1 cellular context compared by ENCODE assay signal in the genomic region with DNA sequence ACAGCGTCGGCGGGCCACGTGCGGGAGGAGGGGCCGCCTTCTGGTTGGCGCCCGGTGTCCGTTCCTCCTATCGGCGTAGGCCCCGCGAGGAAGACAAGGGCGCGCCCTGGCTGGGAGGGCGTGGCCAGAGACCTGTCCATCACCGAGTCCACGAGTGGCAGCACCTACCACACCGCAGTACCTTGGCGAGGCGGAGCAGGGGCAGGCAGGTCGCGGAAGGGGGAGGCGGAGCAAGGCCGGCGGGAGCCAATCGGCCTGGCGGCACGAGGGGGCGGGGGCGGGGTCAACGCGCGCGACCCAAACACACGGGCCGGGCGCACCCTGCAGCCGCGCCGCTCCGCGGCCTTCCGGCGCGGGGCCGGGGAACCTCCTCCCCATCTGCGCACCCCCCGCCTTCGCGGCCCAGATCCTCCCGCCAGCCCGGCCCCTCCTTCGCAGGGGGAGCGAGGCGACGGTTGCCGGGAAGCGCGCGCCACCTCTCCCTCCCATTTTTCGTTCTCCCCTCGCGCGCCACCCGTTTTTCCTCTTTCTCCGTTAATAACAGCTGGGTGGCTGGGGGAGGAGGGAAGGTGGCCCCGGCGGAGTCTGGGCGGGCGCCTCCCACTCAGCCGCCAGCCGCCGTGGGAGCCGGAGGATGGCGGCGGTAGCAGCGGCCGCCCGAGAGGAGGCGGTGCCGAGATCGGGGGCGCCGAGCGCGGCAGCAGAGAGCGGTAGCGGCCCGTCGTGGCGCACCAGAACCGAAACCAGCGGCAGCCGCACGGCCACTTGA.
TF ChIP-seq lines count a peak whose summit lies in the region.

A gene (plus strand): TSS at position 300 of the 769 bp plus-strand sequence. CDS start 761 bp downstream, outside the sequence.

TF ChIP-seq in GM12878, 131 proteins besides CTCF, POLR2A, EP300 and RAD21 (continued from another document and continues in another):
- TF ChIP-seq, protein P1, sequence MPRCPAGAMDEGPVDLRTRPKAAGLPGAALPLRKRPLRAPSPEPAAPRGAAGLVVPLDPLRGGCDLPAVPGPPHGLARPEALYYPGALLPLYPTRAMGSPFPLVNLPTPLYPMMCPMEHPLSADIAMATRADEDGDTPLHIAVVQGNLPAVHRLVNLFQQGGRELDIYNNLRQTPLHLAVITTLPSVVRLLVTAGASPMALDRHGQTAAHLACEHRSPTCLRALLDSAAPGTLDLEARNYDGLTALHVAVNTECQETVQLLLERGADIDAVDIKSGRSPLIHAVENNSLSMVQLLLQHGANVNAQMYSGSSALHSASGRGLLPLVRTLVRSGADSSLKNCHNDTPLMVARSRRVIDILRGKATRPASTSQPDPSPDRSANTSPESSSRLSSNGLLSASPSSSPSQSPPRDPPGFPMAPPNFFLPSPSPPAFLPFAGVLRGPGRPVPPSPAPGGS (IDR thresholded peaks at IDR 0.05; ENCODE audit: borderline replicate concordance, insufficient read depth, low read depth, low read length, poor library complexity, severe bottlenecking), result peak; percentile 43
- TF ChIP-seq, protein P2, sequence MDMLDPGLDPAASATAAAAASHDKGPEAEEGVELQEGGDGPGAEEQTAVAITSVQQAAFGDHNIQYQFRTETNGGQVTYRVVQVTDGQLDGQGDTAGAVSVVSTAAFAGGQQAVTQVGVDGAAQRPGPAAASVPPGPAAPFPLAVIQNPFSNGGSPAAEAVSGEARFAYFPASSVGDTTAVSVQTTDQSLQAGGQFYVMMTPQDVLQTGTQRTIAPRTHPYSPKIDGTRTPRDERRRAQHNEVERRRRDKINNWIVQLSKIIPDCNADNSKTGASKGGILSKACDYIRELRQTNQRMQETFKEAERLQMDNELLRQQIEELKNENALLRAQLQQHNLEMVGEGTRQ (IDR thresholded peaks at IDR 0.05; ENCODE audit: borderline replicate concordance, low read depth, low read length), result peak; percentile 75
- TF ChIP-seq, protein P3, sequence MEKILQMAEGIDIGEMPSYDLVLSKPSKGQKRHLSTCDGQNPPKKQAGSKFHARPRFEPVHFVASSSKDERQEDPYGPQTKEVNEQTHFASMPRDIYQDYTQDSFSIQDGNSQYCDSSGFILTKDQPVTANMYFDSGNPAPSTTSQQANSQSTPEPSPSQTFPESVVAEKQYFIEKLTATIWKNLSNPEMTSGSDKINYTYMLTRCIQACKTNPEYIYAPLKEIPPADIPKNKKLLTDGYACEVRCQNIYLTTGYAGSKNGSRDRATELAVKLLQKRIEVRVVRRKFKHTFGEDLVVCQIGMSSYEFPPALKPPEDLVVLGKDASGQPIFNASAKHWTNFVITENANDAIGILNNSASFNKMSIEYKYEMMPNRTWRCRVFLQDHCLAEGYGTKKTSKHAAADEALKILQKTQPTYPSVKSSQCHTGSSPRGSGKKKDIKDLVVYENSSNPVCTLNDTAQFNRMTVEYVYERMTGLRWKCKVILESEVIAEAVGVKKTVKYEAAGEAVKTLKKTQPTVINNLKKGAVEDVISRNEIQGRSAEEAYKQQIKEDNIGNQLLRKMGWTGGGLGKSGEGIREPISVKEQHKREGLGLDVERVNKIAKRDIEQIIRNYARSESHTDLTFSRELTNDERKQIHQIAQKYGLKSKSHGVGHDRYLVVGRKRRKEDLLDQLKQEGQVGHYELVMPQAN (conservative IDR thresholded peaks at IDR 0.05), result peak; percentile 71
- TF ChIP-seq ZNF274 (IDR thresholded peaks at IDR 0.05; ENCODE audit: insufficient read depth, insufficient read length) (no peak), MTA2 (IDR thresholded peaks at IDR 0.05; ENCODE audit: low read depth) (0 out of 2 replicates have a peak, but pooled peaks have one; percentile 6), SMC3 (IDR thresholded peaks at IDR 0.05; ENCODE audit: borderline replicate concordance, low read length) (peak; percentile 27; the same call in 1 of the 2 replicates), RUNX3 (IDR thresholded peaks at IDR 0.05; ENCODE audit: low read length) (peak; percentile 51), CEBPB (IDR thresholded peaks at IDR 0.05; ENCODE audit: borderline replicate concordance in 1 of 2, low read depth in 2 of 2, low read length in 2 of 2) (no peak), BMI1 (IDR thresholded peaks at IDR 0.05; ENCODE audit: borderline replicate concordance) (no peak), NR2C2 (IDR thresholded peaks at IDR 0.05; ENCODE audit: borderline replicate concordance, control insufficient read depth, insufficient read length, low read depth) (no peak), KDM1A (IDR thresholded peaks at IDR 0.05; ENCODE audit: borderline replicate concordance) (no peak), YY1 (IDR thresholded peaks at IDR 0.05; ENCODE audit: low read depth, low read length) (peak; percentile 60; the same call in 1 of the 2 replicates), SIX5 (IDR thresholded peaks at IDR 0.05; ENCODE audit: low read depth, low read length, severe bottlenecking) (no peak), SREBF1 (IDR thresholded peaks at IDR 0.05; ENCODE audit: low read length) (no peak), RELA (IDR thresholded peaks at IDR 0.05; ENCODE audit: borderline replicate concordance, partially characterized antibody) (peak; percentile 61), CHD2 (IDR thresholded peaks at IDR 0.05; ENCODE audit: borderline replicate concordance, low read depth, low read length) (peak; percentile 79), BACH1 (IDR thresholded peaks at IDR 0.05; ENCODE audit: borderline replicate concordance) (peak; percentile 65), ZNF384 (IDR thresholded peaks at IDR 0.05; ENCODE audit: borderline replicate concordance, low read depth, low read length) (no peak), IKZF2 (IDR thresholded peaks at IDR 0.05) (peak; percentile 42 to 76), FOXM1 (IDR thresholded peaks at IDR 0.05; ENCODE audit: low read depth, low read length) (no peak), HCFC1 (IDR thresholded peaks at IDR 0.05; ENCODE audit: low read length) (peak; percentile 19; the same call in 1 of the 2 replicates), SRF (IDR thresholded peaks at IDR 0.05; ENCODE audit: low read depth in 2 of 2, low read length in 2 of 2) (no peak), FOS (IDR thresholded peaks at IDR 0.05; ENCODE audit: borderline replicate concordance, extremely low read depth, insufficient read length) (no peak), MEF2A (IDR thresholded peaks at IDR 0.05; ENCODE audit: insufficient read depth, low read depth, low read length) (0 out of 2 replicates have a peak, but pooled peaks have one; percentile 36)
- TF ChIP-seq, protein P4, sequence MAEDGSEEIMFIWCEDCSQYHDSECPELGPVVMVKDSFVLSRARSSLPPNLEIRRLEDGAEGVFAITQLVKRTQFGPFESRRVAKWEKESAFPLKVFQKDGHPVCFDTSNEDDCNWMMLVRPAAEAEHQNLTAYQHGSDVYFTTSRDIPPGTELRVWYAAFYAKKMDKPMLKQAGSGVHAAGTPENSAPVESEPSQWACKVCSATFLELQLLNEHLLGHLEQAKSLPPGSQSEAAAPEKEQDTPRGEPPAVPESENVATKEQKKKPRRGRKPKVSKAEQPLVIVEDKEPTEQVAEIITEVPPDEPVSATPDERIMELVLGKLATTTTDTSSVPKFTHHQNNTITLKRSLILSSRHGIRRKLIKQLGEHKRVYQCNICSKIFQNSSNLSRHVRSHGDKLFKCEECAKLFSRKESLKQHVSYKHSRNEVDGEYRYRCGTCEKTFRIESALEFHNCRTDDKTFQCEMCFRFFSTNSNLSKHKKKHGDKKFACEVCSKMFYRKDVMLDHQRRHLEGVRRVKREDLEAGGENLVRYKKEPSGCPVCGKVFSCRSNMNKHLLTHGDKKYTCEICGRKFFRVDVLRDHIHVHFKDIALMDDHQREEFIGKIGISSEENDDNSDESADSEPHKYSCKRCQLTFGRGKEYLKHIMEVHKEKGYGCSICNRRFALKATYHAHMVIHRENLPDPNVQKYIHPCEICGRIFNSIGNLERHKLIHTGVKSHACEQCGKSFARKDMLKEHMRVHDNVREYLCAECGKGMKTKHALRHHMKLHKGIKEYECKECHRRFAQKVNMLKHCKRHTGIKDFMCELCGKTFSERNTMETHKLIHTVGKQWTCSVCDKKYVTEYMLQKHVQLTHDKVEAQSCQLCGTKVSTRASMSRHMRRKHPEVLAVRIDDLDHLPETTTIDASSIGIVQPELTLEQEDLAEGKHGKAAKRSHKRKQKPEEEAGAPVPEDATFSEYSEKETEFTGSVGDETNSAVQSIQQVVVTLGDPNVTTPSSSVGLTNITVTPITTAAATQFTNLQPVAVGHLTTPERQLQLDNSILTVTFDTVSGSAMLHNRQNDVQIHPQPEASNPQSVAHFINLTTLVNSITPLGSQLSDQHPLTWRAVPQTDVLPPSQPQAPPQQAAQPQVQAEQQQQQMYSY (CRISPR knock-in tag; IDR thresholded peaks at IDR 0.05), result no peak
- TF ChIP-seq, protein P5, sequence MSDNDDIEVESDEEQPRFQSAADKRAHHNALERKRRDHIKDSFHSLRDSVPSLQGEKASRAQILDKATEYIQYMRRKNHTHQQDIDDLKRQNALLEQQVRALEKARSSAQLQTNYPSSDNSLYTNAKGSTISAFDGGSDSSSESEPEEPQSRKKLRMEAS (IDR thresholded peaks at IDR 0.05; ENCODE audit: low read depth, low read length), result peak; percentile 96
- TF ChIP-seq, protein P6, sequence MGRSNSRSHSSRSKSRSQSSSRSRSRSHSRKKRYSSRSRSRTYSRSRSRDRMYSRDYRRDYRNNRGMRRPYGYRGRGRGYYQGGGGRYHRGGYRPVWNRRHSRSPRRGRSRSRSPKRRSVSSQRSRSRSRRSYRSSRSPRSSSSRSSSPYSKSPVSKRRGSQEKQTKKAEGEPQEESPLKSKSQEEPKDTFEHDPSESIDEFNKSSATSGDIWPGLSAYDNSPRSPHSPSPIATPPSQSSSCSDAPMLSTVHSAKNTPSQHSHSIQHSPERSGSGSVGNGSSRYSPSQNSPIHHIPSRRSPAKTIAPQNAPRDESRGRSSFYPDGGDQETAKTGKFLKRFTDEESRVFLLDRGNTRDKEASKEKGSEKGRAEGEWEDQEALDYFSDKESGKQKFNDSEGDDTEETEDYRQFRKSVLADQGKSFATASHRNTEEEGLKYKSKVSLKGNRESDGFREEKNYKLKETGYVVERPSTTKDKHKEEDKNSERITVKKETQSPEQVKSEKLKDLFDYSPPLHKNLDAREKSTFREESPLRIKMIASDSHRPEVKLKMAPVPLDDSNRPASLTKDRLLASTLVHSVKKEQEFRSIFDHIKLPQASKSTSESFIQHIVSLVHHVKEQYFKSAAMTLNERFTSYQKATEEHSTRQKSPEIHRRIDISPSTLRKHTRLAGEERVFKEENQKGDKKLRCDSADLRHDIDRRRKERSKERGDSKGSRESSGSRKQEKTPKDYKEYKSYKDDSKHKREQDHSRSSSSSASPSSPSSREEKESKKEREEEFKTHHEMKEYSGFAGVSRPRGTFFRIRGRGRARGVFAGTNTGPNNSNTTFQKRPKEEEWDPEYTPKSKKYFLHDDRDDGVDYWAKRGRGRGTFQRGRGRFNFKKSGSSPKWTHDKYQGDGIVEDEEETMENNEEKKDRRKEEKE (IDR thresholded peaks at IDR 0.05), result no peak
- TF ChIP-seq, protein P7, sequence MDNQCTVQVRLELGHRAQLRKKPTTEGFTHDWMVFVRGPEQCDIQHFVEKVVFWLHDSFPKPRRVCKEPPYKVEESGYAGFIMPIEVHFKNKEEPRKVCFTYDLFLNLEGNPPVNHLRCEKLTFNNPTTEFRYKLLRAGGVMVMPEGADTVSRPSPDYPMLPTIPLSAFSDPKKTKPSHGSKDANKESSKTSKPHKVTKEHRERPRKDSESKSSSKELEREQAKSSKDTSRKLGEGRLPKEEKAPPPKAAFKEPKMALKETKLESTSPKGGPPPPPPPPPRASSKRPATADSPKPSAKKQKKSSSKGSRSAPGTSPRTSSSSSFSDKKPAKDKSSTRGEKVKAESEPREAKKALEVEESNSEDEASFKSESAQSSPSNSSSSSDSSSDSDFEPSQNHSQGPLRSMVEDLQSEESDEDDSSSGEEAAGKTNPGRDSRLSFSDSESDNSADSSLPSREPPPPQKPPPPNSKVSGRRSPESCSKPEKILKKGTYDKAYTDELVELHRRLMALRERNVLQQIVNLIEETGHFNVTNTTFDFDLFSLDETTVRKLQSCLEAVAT (IDR thresholded peaks at IDR 0.05), result no peak
- TF ChIP-seq, protein P8, sequence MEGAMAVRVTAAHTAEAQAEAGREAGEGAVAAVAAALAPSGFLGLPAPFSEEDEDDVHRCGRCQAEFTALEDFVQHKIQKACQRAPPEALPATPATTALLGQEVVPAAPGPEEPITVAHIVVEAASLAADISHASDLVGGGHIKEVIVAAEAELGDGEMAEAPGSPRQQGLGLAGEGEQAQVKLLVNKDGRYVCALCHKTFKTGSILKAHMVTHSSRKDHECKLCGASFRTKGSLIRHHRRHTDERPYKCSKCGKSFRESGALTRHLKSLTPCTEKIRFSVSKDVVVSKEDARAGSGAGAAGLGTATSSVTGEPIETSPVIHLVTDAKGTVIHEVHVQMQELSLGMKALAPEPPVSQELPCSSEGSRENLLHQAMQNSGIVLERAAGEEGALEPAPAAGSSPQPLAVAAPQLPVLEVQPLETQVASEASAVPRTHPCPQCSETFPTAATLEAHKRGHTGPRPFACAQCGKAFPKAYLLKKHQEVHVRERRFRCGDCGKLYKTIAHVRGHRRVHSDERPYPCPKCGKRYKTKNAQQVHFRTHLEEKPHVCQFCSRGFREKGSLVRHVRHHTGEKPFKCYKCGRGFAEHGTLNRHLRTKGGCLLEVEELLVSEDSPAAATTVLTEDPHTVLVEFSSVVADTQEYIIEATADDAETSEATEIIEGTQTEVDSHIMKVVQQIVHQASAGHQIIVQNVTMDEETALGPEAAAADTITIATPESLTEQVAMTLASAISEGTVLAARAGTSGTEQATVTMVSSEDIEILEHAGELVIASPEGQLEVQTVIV (IDR thresholded peaks at IDR 0.05; ENCODE audit: borderline replicate concordance, partially characterized antibody), result no peak
- TF ChIP-seq, protein P9, sequence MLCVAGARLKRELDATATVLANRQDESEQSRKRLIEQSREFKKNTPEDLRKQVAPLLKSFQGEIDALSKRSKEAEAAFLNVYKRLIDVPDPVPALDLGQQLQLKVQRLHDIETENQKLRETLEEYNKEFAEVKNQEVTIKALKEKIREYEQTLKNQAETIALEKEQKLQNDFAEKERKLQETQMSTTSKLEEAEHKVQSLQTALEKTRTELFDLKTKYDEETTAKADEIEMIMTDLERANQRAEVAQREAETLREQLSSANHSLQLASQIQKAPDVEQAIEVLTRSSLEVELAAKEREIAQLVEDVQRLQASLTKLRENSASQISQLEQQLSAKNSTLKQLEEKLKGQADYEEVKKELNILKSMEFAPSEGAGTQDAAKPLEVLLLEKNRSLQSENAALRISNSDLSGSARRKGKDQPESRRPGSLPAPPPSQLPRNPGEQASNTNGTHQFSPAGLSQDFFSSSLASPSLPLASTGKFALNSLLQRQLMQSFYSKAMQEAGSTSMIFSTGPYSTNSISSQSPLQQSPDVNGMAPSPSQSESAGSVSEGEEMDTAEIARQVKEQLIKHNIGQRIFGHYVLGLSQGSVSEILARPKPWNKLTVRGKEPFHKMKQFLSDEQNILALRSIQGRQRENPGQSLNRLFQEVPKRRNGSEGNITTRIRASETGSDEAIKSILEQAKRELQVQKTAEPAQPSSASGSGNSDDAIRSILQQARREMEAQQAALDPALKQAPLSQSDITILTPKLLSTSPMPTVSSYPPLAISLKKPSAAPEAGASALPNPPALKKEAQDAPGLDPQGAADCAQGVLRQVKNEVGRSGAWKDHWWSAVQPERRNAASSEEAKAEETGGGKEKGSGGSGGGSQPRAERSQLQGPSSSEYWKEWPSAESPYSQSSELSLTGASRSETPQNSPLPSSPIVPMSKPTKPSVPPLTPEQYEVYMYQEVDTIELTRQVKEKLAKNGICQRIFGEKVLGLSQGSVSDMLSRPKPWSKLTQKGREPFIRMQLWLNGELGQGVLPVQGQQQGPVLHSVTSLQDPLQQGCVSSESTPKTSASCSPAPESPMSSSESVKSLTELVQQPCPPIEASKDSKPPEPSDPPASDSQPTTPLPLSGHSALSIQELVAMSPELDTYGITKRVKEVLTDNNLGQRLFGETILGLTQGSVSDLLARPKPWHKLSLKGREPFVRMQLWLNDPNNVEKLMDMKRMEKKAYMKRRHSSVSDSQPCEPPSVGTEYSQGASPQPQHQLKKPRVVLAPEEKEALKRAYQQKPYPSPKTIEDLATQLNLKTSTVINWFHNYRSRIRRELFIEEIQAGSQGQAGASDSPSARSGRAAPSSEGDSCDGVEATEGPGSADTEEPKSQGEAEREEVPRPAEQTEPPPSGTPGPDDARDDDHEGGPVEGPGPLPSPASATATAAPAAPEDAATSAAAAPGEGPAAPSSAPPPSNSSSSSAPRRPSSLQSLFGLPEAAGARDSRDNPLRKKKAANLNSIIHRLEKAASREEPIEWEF (IDR thresholded peaks at IDR 0.05; ENCODE audit: insufficient replicate concordance, low read depth, low read length), result no peak
